In the genomic region with DNA sequence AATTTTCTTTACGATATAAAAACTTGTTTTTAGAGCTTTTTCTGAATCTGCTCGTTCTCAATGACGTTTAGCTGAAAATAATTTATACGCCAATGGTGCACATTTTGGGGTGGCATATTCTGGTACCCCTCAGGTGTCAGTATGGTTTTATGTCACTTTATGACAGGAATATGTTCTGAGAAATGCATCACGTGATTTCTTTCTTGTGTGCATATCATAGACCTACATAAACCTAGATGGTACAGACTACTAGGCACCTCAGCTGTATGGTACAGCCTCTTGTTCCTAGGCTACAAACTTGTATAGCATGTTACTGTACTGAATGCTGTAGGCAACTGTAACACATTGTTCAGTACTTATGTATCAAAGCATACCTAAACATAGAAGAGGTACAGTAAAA, we compare ENCODE assay signal across 34 cellular contexts.
"Had no signal": no experiment of that assay in that cellular context is flagged by ENCODE, and none has a peak within 500 bp of the region (broad histone marks: within the 10 kb centered on the region; RNA-seq: fewer than 3 reads in every experiment).

No MANE protein-coding gene starts in this region.

- H3K36me3 ChIP-seq: adrenal gland, ascending aorta, brain microvascular endothelial cell, breast epithelium, cardiac muscle cell had no signal

- H3K4me3 ChIP-seq: adrenal gland, ascending aorta, body of pancreas, breast epithelium, cardiac muscle cell had no signal

- H3K4me1 ChIP-seq: adrenal gland, ascending aorta, body of pancreas, breast epithelium had no signal

- H3K27ac ChIP-seq: adrenal gland, ascending aorta, body of pancreas, brain microvascular endothelial cell, breast epithelium, cardiac muscle cell had no signal

- H3K27me3 ChIP-seq: adrenal gland, ascending aorta, body of pancreas, brain microvascular endothelial cell, breast epithelium, cardiac muscle cell had no signal

- ATAC-seq: activated naive CD4-positive, alpha-beta T cell treated with anti-CD3 and anti-CD28 coated beads, Interleukin-2, amount 50 U/mL, for 72 hours; activated naive CD8-positive, alpha-beta T cell treated with anti-CD3 and anti-CD28 coated beads, Interleukin-2, amount 50 U/mL, for 24 hours; activated T-cell treated with anti-CD3 and anti-CD28 coated beads, Interleukin-2, amount 50 U/mL, for 4 hours; activated T-cell treated with anti-CD3 and anti-CD28 coated beads, Interleukin-2, amount 50 U/mL, for 72 hours; activated T-helper 17 cell treated with anti-CD3 and anti-CD28 coated beads, Interleukin-2, amount 50 U/mL, for 72 hours; body of pancreas had no signal

- H3K9me3 ChIP-seq: adrenal gland, ascending aorta, body of pancreas, breast epithelium had no signal

- FAIRE-seq: astrocyte, bronchial epithelial cell had no signal

- DNase-seq: activated effector memory CD4-positive, alpha-beta T cell treated with anti-CD3 and anti-CD28 coated beads, Interleukin-2, amount 50 U/mL, for 16 hours; activated effector memory CD4-positive, alpha-beta T cell treated with Interleukin-2 at 50 U/mL for 16 hours; activated gamma-delta T cell; activated gamma-delta T cell treated with Interleukin-2 at 50 U/mL for 16 hours; activated naive CD4-positive, alpha-beta T cell; activated naive CD4-positive, alpha-beta T cell treated with anti-CD3 and anti-CD28 coated beads for 36 hours; activated naive CD4-positive, alpha-beta T cell treated with anti-CD3 and anti-CD28 coated beads, Interleukin-2, amount 10 ng/mL, durations not matched to agents 7 days and 5 days; activated naive CD4-positive, alpha-beta T cell treated with anti-CD3 and anti-CD28 coated beads, Interleukin-2, amount 50 U/mL, for 16 hours; activated naive CD4-positive, alpha-beta T cell treated with Interleukin-2 at 50 U/mL for 16 hours; activated naive CD8-positive, alpha-beta T cell treated with anti-CD3 and anti-CD28 coated beads for 36 hours; activated naive CD8-positive, alpha-beta T cell treated with anti-CD3 and anti-CD28 coated beads, Interleukin-2, amount 10 ng/mL, durations not matched to agents 7 days and 5 days; activated naive CD8-positive, alpha-beta T cell treated with anti-CD3 and anti-CD28 coated beads, Interleukin-2, amount 50 U/mL, for 24 hours; activated T-cell treated with anti-CD3 and anti-CD28 coated beads, Interleukin-2, amount 50 U/mL, for 1 hour; activated T-cell treated with anti-CD3 and anti-CD28 coated beads, Interleukin-2, amount 50 U/mL, for 24 hours; activated T-cell treated with anti-CD3 and anti-CD28 coated beads, Interleukin-2, amount 50 U/mL, for 4 hours; activated T-cell treated with anti-CD3 and anti-CD28 coated beads, Interleukin-2, amount 50 U/mL, for 48 hours; activated T-cell treated with anti-CD3 and anti-CD28 coated beads, Interleukin-2, amount 50 U/mL, for 72 hours; adrenal gland; amniotic stem cell; amygdala; anterior cingulate cortex; aorta; body of pancreas; brain microvascular endothelial cell; caudate nucleus; central memory CD4-positive, alpha-beta T cell; cerebellar nuclear complex had no signal
